11 cellular contexts compared by ENCODE assay signal in the genomic region with DNA sequence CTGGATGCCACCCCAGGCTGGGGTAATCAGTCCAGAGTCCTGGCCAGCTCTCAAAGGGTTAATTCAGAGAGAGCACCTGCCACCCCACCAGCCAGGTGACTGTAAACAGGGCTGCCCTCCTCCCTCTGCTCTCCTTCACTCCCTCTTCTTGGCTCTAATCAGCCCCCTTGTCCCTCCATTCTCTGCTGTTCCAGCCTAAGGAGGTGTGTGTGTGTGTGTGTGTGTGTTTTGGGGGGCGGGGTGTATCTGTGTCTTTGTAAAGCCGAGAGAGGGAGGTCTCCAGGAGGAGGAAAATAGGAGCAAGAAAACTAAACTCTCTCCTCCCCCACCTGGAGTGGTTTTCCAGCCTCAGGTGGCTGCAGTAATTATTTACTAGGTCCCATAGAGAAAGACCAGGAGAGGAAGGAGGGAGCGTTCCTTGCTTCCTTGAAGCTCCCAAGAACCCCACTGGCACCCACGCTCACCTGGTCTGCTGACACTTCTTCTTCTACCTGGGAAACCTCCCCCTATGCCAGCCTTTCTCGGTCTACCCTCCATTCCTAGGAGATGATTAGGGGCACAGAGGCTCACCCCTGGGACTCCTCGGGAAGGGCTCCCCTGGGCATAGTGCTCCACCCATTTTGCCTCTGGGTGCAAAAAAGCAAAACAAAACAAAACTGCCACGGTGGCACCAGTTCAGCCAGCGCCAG. TPM values are rescaled to one million over a fixed set of nuclear protein-coding genes. Genes with fewer than 3 reads are reported as not detected.
DNase-seq lines count a peak whose midpoint lies in the region; ATAC-seq, FAIRE-seq and TF ChIP-seq lines count a peak whose summit lies in the region.
"Had no signal": no experiment of that assay in that cellular context is flagged by ENCODE, and none has a peak within 500 bp of the region (broad histone marks: within the 10 kb centered on the region; RNA-seq: fewer than 3 reads in every experiment).

No MANE protein-coding gene starts in this region.

- intact Hi-C loops in mucosa of descending colon (cut with DNase I, micrococcal nuclease): no loop called here

- ATAC-seq in mucosa of descending colon: peak; percentile 54
- no peak for ATAC-seq in HG03439 (IDR thresholded peaks at IDR 0.05; ENCODE audit: unreplicated experiment)
- no peak for ATAC-seq in GM19351 (IDR thresholded peaks at IDR 0.05; ENCODE audit: unreplicated experiment)
- ATAC-seq: effector memory CD8-positive, alpha-beta T cell had no signal

- H3K36me3 ChIP-seq in mucosa of descending colon (ENCODE audit: low read depth): no peaks in the 10 kb centered on the region
- H3K36me3 ChIP-seq: SJCRH30 had no signal

- DNase-seq in DMS153 treated with DMSO at 0.1 percent for 48 hours (lab: John Stamatoyannopoulos, UW; ENCODE audit: unreplicated experiment): peak; percentile 38
- peak; percentile 80 to 91 for DNase-seq in NCI-H526 (lab: John Stamatoyannopoulos, UW)
- DNase-seq in mucosa of descending colon: peak in 2 of 3 donors; percentile 50 to 53
- no peak for DNase-seq in GM12891 (ENCODE audit: insufficient read length, low spot score)
- DNase-seq: activated CD4-positive, alpha-beta T cell treated with anti-CD3 and anti-CD28 coated beads, Interleukin-2, amount 50 U/mL, for 1 hour; activated naive CD8-positive, alpha-beta T cell treated with anti-CD3 and anti-CD28 coated beads, Interleukin-2, amount 10 ng/mL, durations not matched to agents 7 days and 5 days; effector memory CD8-positive, alpha-beta T cell; nucleus accumbens; SJCRH30 had no signal

- H3K4me1 ChIP-seq in mucosa of descending colon (ENCODE audit: low read depth): peaks cover 20% of the 10 kb centered on the region

- no peak for TF ChIP-seq CTCF in mucosa of descending colon (IDR thresholded peaks at IDR 0.05)

- no peak for FAIRE-seq in GM12891 (lab: Jason Lieb, UNC)

- H3K9me3 ChIP-seq in mucosa of descending colon: no peaks in the 10 kb centered on the region
- H3K9me3 ChIP-seq: SJCRH30 had no signal

- TF ChIP-seq POLR2A in GM12891 (IDR thresholded peaks at IDR 0.05; ENCODE audit: low read depth, low read length): no peak

- no peak overlapping the region for H3K4me3 ChIP-seq in mucosa of descending colon
- H3K4me3 ChIP-seq: SJCRH30 had no signal

TF ChIP-seq in GM12891, 5 proteins besides CTCF, POLR2A, EP300 and RAD21:
- no peak for TF ChIP-seq SPI1 (IDR thresholded peaks at IDR 0.05; ENCODE audit: low read depth, low read length)

RNA-seq across cellular contexts. Expression of gene TRIM46, which starts 12.8 kb away (rescaled TPM):
- under 1 TPM; 0.26 to 0.76 (median 0.39) TPM for total RNA-seq in mucosa of descending colon
- polyA plus RNA-seq in GM12891 (2012; ENCODE audit: low read depth, missing spikeins): 0.50 TPM

RNA-seq across cellular contexts. Expression of gene KRTCAP2, which starts 13.3 kb away (rescaled TPM):
- total RNA-seq in mucosa of descending colon: 100 to 1,000 TPM; 162 to 190 (median 176) TPM
- polyA plus RNA-seq in GM12891 (2012; ENCODE audit: low read depth, missing spikeins): 104 TPM

RNA-seq across cellular contexts. Expression of gene THBS3, which starts 21.3 kb away (rescaled TPM):
- total RNA-seq in mucosa of descending colon: 10 to 100 TPM; 22.4 to 35.9 (median 33.9) TPM
- polyA plus RNA-seq in GM12891 (2012; ENCODE audit: low read depth, missing spikeins): 2.8 TPM

RNA-seq across cellular contexts. Expression of gene MTX1, which starts 22.1 kb away (rescaled TPM):
- total RNA-seq in mucosa of descending colon: 10 to 100 TPM; 26.1 to 41.1 (median 35.6) TPM
- 43.0 TPM for polyA plus RNA-seq in GM12891 (2012; ENCODE audit: low read depth, missing spikeins)

RNA-seq across cellular contexts. Expression of gene DPM3, which starts 46.1 kb away (rescaled TPM):
- total RNA-seq in mucosa of descending colon: 100 to 1,000 TPM in 1 of 3 donors, 10 to 100 TPM in 2; 76.3 to 106 (median 78.4) TPM
- 60.7 TPM for polyA plus RNA-seq in GM12891 (2012; ENCODE audit: low read depth, missing spikeins)
